In genomic region chr11:56521955-56522354, GRCh38 we compare ENCODE assay signal across 1 cellular context.
TF ChIP-seq lines count a peak whose summit lies in the region.

No MANE protein-coding gene starts in this region.

TF ChIP-seq in H1, 55 proteins besides CTCF, POLR2A, EP300 and RAD21 (continued from another document):
- TF ChIP-seq GABPA (IDR thresholded peaks at IDR 0.05; ENCODE audit: borderline replicate concordance, insufficient read depth, low read length) (no peak), ZNF274 (IDR thresholded peaks at IDR 0.05; ENCODE audit: borderline replicate concordance, extremely low read depth, low read length) (no peak)
